21 cellular contexts compared by ENCODE assay signal in genomic region chr1:209367031-209367813, GRCh38.
DNase-seq lines count a peak whose midpoint lies in the region; ATAC-seq, FAIRE-seq and TF ChIP-seq lines count a peak whose summit lies in the region.
"Had no signal": no experiment of that assay in that cellular context is flagged by ENCODE, and none has a peak within 500 bp of the region (broad histone marks: within the 10 kb centered on the region; RNA-seq: fewer than 3 reads in every experiment).

No MANE protein-coding gene starts in this region.

- H3K9me3 ChIP-seq in A549, result no peaks in the 10 kb centered on the region
- H3K9me3 ChIP-seq: body of pancreas, mucosa of descending colon, pancreas, testis had no signal

- 62% methylated on average over 8 of the region's 8 CpGs for WGBS in A549 (ENCODE audit: missing lambda C conversion rate)

- no peak overlapping the region for H3K4me2 ChIP-seq in A549

- FAIRE-seq in A549 (lab: Jason Lieb, UNC), result no peak
- FAIRE-seq: pancreas had no signal

- no peaks in the 10 kb centered on the region for H3K36me3 Mint-ChIP-seq in activated T-helper 2 cell treated with anti-CD3 and anti-CD28 coated beads, Interferon-gamma antibody, Interleukin-2, Interleukin-4, amounts not matched to agents 10 μg/mL and 5 μg/mL and 100 μg/mL, durations not matched to agents 14 hours and 24 hours and 36 hours (ENCODE audit: low read depth)

- DNase-seq in A549 (ENCODE audit: low read depth in 1 of 2, low spot score in 1 of 2) (no peak), NCI-H446 treated with DMSO at 0.1 percent for 48 hours (lab: John Stamatoyannopoulos, UW) (peak; percentile 52), choroid plexus epithelial cell (ENCODE audit: low read depth) (peak; percentile 64), kidney tubule cell (ENCODE audit: low spot score) (peak; percentile 83), Kasumi-1 (lab: John Stamatoyannopoulos, UW) (no peak)
- DNase-seq in stimulated activated CD4-positive, alpha-beta T cell treated with anti-CD3 and anti-CD28 coated beads, Interleukin-2, amount 100 ng/mL, for 24 hours, result no peak
- no peak for DNase-seq in activated T-helper 2 cell treated with anti-CD3 and anti-CD28 coated beads, Interferon-gamma antibody, Interleukin-2, Interleukin-4, amounts not matched to agents 10 μg/mL and 5 μg/mL and 100 μg/mL, durations not matched to agents 14 hours and 24 hours and 36 hours (ENCODE audit: low spot score)
- DNase-seq: 8988T; activated CD8-positive, alpha-beta memory T cell treated with anti-CD3 and anti-CD28 coated beads for 24 hours; activated effector memory CD4-positive, alpha-beta T cell treated with anti-CD3 and anti-CD28 coated beads, Interleukin-2, amount 50 U/mL, for 16 hours; body of pancreas; GDM1; kidney glomerular epithelial cell; mucosa of descending colon; NCI-H1694; pancreas; testis; WERI-Rb-1 had no signal

- POLR2A ChIA-PET in A549 (lab: Yijun Ruan, JAX), result no interaction called here

- H3K27ac Mint-ChIP-seq in activated T-helper 2 cell treated with anti-CD3 and anti-CD28 coated beads, Interferon-gamma antibody, Interleukin-2, Interleukin-4, amounts not matched to agents 10 μg/mL and 5 μg/mL and 100 μg/mL, durations not matched to agents 14 hours and 24 hours and 36 hours, result no peak overlapping the region

- no peak for ATAC-seq in A549
- no peak for ATAC-seq in HG02884 (IDR thresholded peaks at IDR 0.05; ENCODE audit: unreplicated experiment)
- ATAC-seq: body of pancreas, mucosa of descending colon, pancreas had no signal

- intact Hi-C loops in activated T-helper 2 cell treated with anti-CD3 and anti-CD28 coated beads, Interferon-gamma antibody, Interleukin-2, Interleukin-4, amounts not matched to agents 10 μg/mL and 5 μg/mL and 100 μg/mL, durations not matched to agents 14 hours and 24 hours and 36 hours (cut with micrococcal nuclease), result no loop called here

- no peak for TF ChIP-seq POLR2A in A549 (IDR thresholded peaks at IDR 0.05; ENCODE audit: low read length)

- H3K27ac ChIP-seq in A549, result no peak overlapping the region
- H3K27ac ChIP-seq: body of pancreas, HL-60, pancreas, SK-N-MC, testis, WERI-Rb-1 had no signal

- peaks cover 15% of the 10 kb centered on the region for H3K4me1 ChIP-seq in A549
- H3K4me1 ChIP-seq: body of pancreas, pancreas, testis had no signal

- no peaks in the 10 kb centered on the region for H3K4me1 Mint-ChIP-seq in activated T-helper 2 cell treated with anti-CD3 and anti-CD28 coated beads, Interferon-gamma antibody, Interleukin-2, Interleukin-4, amounts not matched to agents 10 μg/mL and 5 μg/mL and 100 μg/mL, durations not matched to agents 14 hours and 24 hours and 36 hours (ENCODE audit: low read depth)

- H3K4me3 ChIP-seq in A549 (no peak overlapping the region), choroid plexus epithelial cell (ENCODE audit: low read depth, low read length) (no peak overlapping the region)
- H3K4me3 ChIP-seq: body of pancreas, mucosa of descending colon, pancreas, SK-N-MC, testis had no signal

- CTCF ChIA-PET in A549 (lab: Yijun Ruan, JAX), result interaction anchor here (1.0 to 4.7 kb wide), 2 partner anchors 12 to 32 kb away, joined by 4 to 24 read pairs; no protein-coding TSS in a partner anchor

- H3K27me3 Mint-ChIP-seq in activated T-helper 2 cell treated with anti-CD3 and anti-CD28 coated beads, Interferon-gamma antibody, Interleukin-2, Interleukin-4, amounts not matched to agents 10 μg/mL and 5 μg/mL and 100 μg/mL, durations not matched to agents 14 hours and 24 hours and 36 hours (ENCODE audit: low read depth), result no peaks in the 10 kb centered on the region

- no peaks in the 10 kb centered on the region for H3K9me3 Mint-ChIP-seq in activated T-helper 2 cell treated with anti-CD3 and anti-CD28 coated beads, Interferon-gamma antibody, Interleukin-2, Interleukin-4, amounts not matched to agents 10 μg/mL and 5 μg/mL and 100 μg/mL, durations not matched to agents 14 hours and 24 hours and 36 hours

- no peak for TF ChIP-seq RAD21 in A549 (conservative IDR thresholded peaks at IDR 0.05 in 1 of 2, IDR thresholded peaks at IDR 0.05 in 1 of 2)

- H3K4me3 Mint-ChIP-seq in activated T-helper 2 cell treated with anti-CD3 and anti-CD28 coated beads, Interferon-gamma antibody, Interleukin-2, Interleukin-4, amounts not matched to agents 10 μg/mL and 5 μg/mL and 100 μg/mL, durations not matched to agents 14 hours and 24 hours and 36 hours (ENCODE audit: low read depth), result no peak overlapping the region

- TF ChIP-seq CTCF in A549 (IDR thresholded peaks at IDR 0.05), result no peak
- no peak for TF ChIP-seq CTCF in choroid plexus epithelial cell (conservative IDR thresholded peaks at IDR 0.05; ENCODE audit: low read depth, low read length)

- TF ChIP-seq EP300 in A549 (IDR thresholded peaks at IDR 0.05), result no peak

TF ChIP-seq in A549, 52 proteins besides CTCF, POLR2A, EP300 and RAD21:
- no peak for TF ChIP-seq ATOH8 (CRISPR knock-in tag; IDR thresholded peaks at IDR 0.05; ENCODE audit: low read depth)
- peak; percentile 41 for TF ChIP-seq MAFK (IDR thresholded peaks at IDR 0.05; ENCODE audit: partially characterized antibody)
- no peak for TF ChIP-seq HES2 (IDR thresholded peaks at IDR 0.05)
- TF ChIP-seq MAZ (IDR thresholded peaks at IDR 0.05; ENCODE audit: borderline replicate concordance, low read depth, low read length), result no peak
- no peak for TF ChIP-seq ESRRA (IDR thresholded peaks at IDR 0.05; ENCODE audit: borderline replicate concordance, low read length)

Comparison
In these comparisons a context has a peak if more than half of its experiments do, and no peak if none do; other contexts are left out.
1. DNase-seq: peak in NCI-H446 treated with DMSO at 0.1 percent for 48 hours (single experiment), choroid plexus epithelial cell (single experiment) and kidney tubule cell (single experiment); none in A549 (0 of 2), Kasumi-1 (0 of 2), stimulated activated CD4-positive, alpha-beta T cell treated with anti-CD3 and anti-CD28 coated beads, Interleukin-2, amount 100 ng/mL, for 24 hours (0 of 2) and activated T-helper 2 cell treated with anti-CD3 and anti-CD28 coated beads, Interferon-gamma antibody, Interleukin-2, Interleukin-4, amounts not matched to agents 10 μg/mL and 5 μg/mL and 100 μg/mL, durations not matched to agents 14 hours and 24 hours and 36 hours (single experiment).